ENCODE assay signal across 8 cellular contexts in genomic region chr3:187739561-187740445, GRCh38. TPM values are rescaled to one million over a fixed set of nuclear protein-coding genes. Genes with fewer than 3 reads are reported as not detected.
DNase-seq lines count a peak whose midpoint lies in the region; ATAC-seq and TF ChIP-seq lines count a peak whose summit lies in the region.

No MANE protein-coding gene starts in this region.

- peaks cover 8 to 16% of the 10 kb centered on the region in 2 donors for H3K4me1 ChIP-seq in lung (ENCODE audit: control insufficient read depth in 2 of 2, insufficient read depth in 2 of 2, low read length in 2 of 2)

- ATAC-seq in activated CD8-positive, alpha-beta T cell treated with anti-CD3 and anti-CD28 coated beads, Interleukin-2, amount 10 ng/mL, durations not matched to agents 7 days and 5 days: peak; percentile 31
- peak; percentile 49 for ATAC-seq in lung (ENCODE audit: insufficient read depth, low FRiP score)
- no peak for ATAC-seq in GM21390 (IDR thresholded peaks at IDR 0.05; ENCODE audit: unreplicated experiment)

- no peaks in the 10 kb centered on the region for H3K9me3 Mint-ChIP-seq in activated CD8-positive, alpha-beta T cell treated with anti-CD3 and anti-CD28 coated beads, Interleukin-2, amount 10 ng/mL, durations not matched to agents 7 days and 5 days (ENCODE audit: insufficient read depth)

- peaks cover 20% of the 10 kb centered on the region for H3K36me3 Mint-ChIP-seq in activated CD8-positive, alpha-beta T cell treated with anti-CD3 and anti-CD28 coated beads, Interleukin-2, amount 10 ng/mL, durations not matched to agents 7 days and 5 days (ENCODE audit: low read depth)

- H3K4me1 Mint-ChIP-seq in activated CD8-positive, alpha-beta T cell treated with anti-CD3 and anti-CD28 coated beads, Interleukin-2, amount 10 ng/mL, durations not matched to agents 7 days and 5 days (ENCODE audit: low read depth): peaks cover 53% of the 10 kb centered on the region

- H3K9me3 ChIP-seq in lung (ENCODE audit: control insufficient read depth in 2 of 2, insufficient read depth in 1 of 2, low read length in 1 of 2): no peaks in the 10 kb centered on the region

- no peaks in the 10 kb centered on the region for H3K27me3 ChIP-seq in lung (ENCODE audit: control insufficient read depth, insufficient read depth)

- H3K4me3 Mint-ChIP-seq in activated CD8-positive, alpha-beta T cell treated with anti-CD3 and anti-CD28 coated beads, Interleukin-2, amount 10 ng/mL, durations not matched to agents 7 days and 5 days: peak overlapping the region; percentile 100

- CTCF ChIA-PET in activated CD8-positive, alpha-beta T cell treated with anti-CD3 and anti-CD28 coated beads, Interleukin-2, amount 10 ng/mL, durations not matched to agents 7 days and 5 days (lab: Charles Lee): interaction anchor here (0.5 to 7.9 kb wide), 195 partner anchors 7 to 1615 kb away, joined by 3 to 552 read pairs (median 5); partner anchors contain the start of genes LPP and RTP4

- H3K4me3 ChIP-seq in HFF-Myc (replicated peaks; ENCODE audit: low read depth, low read length): peak overlapping the region; percentile 48
- H3K4me3 ChIP-seq in lung: no peak overlapping the region

- POLR2A ChIA-PET in activated CD8-positive, alpha-beta T cell treated with anti-CD3 and anti-CD28 coated beads, Interleukin-2, amount 10 ng/mL, durations not matched to agents 7 days and 5 days (lab: Charles Lee): interaction anchor here (0.6 to 4.0 kb wide), 20 partner anchors 10 to 1405 kb away, joined by 3 to 40 read pairs (median 5); partner anchors contain the start of gene LPP

- H3K36me3 ChIP-seq in lung (ENCODE audit: control insufficient read depth in 2 of 2, insufficient read depth in 2 of 2, low read length in 2 of 2): no peaks in the 10 kb centered on the region

- H3K27me3 Mint-ChIP-seq in activated CD8-positive, alpha-beta T cell treated with anti-CD3 and anti-CD28 coated beads, Interleukin-2, amount 10 ng/mL, durations not matched to agents 7 days and 5 days (ENCODE audit: low read depth): no peaks in the 10 kb centered on the region

- H3K27ac ChIP-seq in lung (ENCODE audit: low read depth in 1 of 2, low read length in 1 of 2): peak overlapping the region; percentile 96 to 98

- WGBS in lung, 2 donors: 2% methylated on average over 58 of the region's 58 CpGs

- DNase-seq in DMS53 treated with DMSO at 0.1 percent for 48 hours (lab: John Stamatoyannopoulos, UW; ENCODE audit: unreplicated experiment) (peak; percentile 13), HFF-Myc (ENCODE audit: extremely low read depth, low read depth) (peak; percentile 84), NCI-H345 (lab: John Stamatoyannopoulos, UW) (peak; percentile 86), lung (ENCODE audit: low spot score) (peak; percentile 79)
- DNase-seq in activated CD8-positive, alpha-beta T cell treated with anti-CD3 and anti-CD28 coated beads, Interleukin-2, amount 10 ng/mL, durations not matched to agents 7 days and 5 days: peak; percentile 85
- peak; percentile 60 for DNase-seq in effector CD8-positive, alpha-beta T cell (lab: John Stamatoyannopoulos, UW)
- DNase-seq in stimulated activated CD4-positive, alpha-beta T cell treated with anti-CD3 and anti-CD28 coated beads, Interleukin-4, amount 100 ng/mL, for 4 hours: peak; percentile 71 to 74

- TF ChIP-seq CTCF in HFF-Myc (IDR thresholded peaks at IDR 0.05; ENCODE audit: low read depth, low read length, missing control alignments) (peak; percentile 98), lung (IDR thresholded peaks at IDR 0.05; ENCODE audit: control extremely low read depth, extremely low read depth) (peak; percentile 80)

- H3K27ac Mint-ChIP-seq in activated CD8-positive, alpha-beta T cell treated with anti-CD3 and anti-CD28 coated beads, Interleukin-2, amount 10 ng/mL, durations not matched to agents 7 days and 5 days: peak overlapping the region; percentile 100

RNA-seq across cellular contexts. Expression of gene BCL6, which starts 5.5 kb away (rescaled TPM):
- total RNA-seq in activated CD8-positive, alpha-beta T cell treated with anti-CD3 and anti-CD28 coated beads, Interleukin-2, amount 10 ng/mL, durations not matched to agents 7 days and 5 days: 10 to 100 TPM; 11.8 to 12.6 TPM
- total RNA-seq in lung: 100 to 1,000 TPM in 1 of 2 donors, 10 to 100 TPM in 1; 52.2 to 101 TPM
- polyA plus RNA-seq in lung: 100 to 1,000 TPM in 1 of 2 donors, 10 to 100 TPM in 1; 29.4 to 137 TPM

RNA-seq across cellular contexts. Expression of gene RTP2, which starts 37.4 kb away (rescaled TPM):
- total RNA-seq in activated CD8-positive, alpha-beta T cell treated with anti-CD3 and anti-CD28 coated beads, Interleukin-2, amount 10 ng/mL, durations not matched to agents 7 days and 5 days: not detected
- total RNA-seq in lung: not detected
- not detected for polyA plus RNA-seq in lung

Comparison
In these comparisons a context has a peak if more than half of its experiments do, and no peak if none do; other contexts are left out.
1. DNase-seq: peak in every context shown above with its lines; median percentile 86 in NCI-H345; 85 in activated CD8-positive, alpha-beta T cell treated with anti-CD3 and anti-CD28 coated beads, Interleukin-2, amount 10 ng/mL, durations not matched to agents 7 days and 5 days; 84 in HFF-Myc; 79 in lung; 72 in stimulated activated CD4-positive, alpha-beta T cell treated with anti-CD3 and anti-CD28 coated beads, Interleukin-4, amount 100 ng/mL, for 4 hours; 60 in effector CD8-positive, alpha-beta T cell; 13 in DMS53 treated with DMSO at 0.1 percent for 48 hours.